12 cellular contexts compared by ENCODE assay signal in the genomic region with DNA sequence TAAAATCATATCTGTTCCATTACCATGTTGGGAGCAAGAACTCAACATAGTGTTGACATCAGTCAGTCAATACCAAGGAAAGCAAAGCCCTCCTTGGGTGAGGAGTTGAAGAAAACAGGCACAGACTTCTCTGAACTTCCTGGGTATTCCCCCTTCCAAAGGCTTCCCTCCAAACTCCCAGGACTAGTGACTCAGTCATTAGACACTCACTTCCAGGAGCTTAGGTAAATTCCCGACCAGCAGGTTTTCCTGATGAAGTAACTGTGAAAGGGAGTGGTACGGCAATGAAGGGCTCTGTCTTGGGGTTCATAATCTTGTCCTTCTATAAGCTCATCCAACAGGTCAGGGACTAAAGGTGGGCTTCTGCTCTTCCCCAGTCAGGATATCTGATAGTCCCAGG.
DNase-seq lines count a peak whose midpoint lies in the region; ATAC-seq and TF ChIP-seq lines count a peak whose summit lies in the region.
"Had no signal": no experiment of that assay in that cellular context is flagged by ENCODE, and none has a peak within 500 bp of the region (broad histone marks: within the 10 kb centered on the region; RNA-seq: fewer than 3 reads in every experiment).

No MANE protein-coding gene starts in this region.

- TF ChIP-seq CTCF in RWPE2 (IDR thresholded peaks at IDR 0.05; ENCODE audit: poor library complexity, severe bottlenecking): no peak
- no peak for TF ChIP-seq CTCF in fibroblast of pulmonary artery (IDR thresholded peaks at IDR 0.05; ENCODE audit: low read length, missing control alignments)
- no peak for TF ChIP-seq CTCF in A673 (conservative IDR thresholded peaks at IDR 0.05; ENCODE audit: low read depth, low read length)

- no peaks in the 10 kb centered on the region for H3K4me1 Mint-ChIP-seq in activated CD4-positive, alpha-beta T cell treated with anti-CD3 and anti-CD28 coated beads, Interleukin-2, amount 10 ng/mL, durations not matched to agents 7 days and 5 days

- H3K27me3 Mint-ChIP-seq in activated CD4-positive, alpha-beta T cell treated with anti-CD3 and anti-CD28 coated beads, Interleukin-2, amount 10 ng/mL, durations not matched to agents 7 days and 5 days: peaks cover 2% of the 10 kb centered on the region

- peaks cover 31% of the 10 kb centered on the region for H3K4me1 ChIP-seq in RWPE2 (ENCODE audit: insufficient read depth, poor library complexity, severe bottlenecking)
- no peaks in the 10 kb centered on the region for H3K4me1 ChIP-seq in A673 (ENCODE audit: insufficient read depth, low read length, poor library complexity, severe bottlenecking)

- POLR2A ChIA-PET in HEK293T (lab: Yijun Ruan, JAX) (no interaction called here), A673 (lab: Charles Lee; ENCODE audit: low non-redundant PET) (no interaction called here)
- POLR2A ChIA-PET in activated CD4-positive, alpha-beta T cell treated with anti-CD3 and anti-CD28 coated beads, Interleukin-2, amount 10 ng/mL, durations not matched to agents 7 days and 5 days (lab: Charles Lee): no interaction called here

- no TSS peak for BruUV-seq in A673 (replicated peaks; lab: Mats Ljungman, UMichigan)

- DNase-seq in HCEC 1CT: peak; percentile 2
- DNase-seq in RWPE2 (ENCODE audit: low spot score): no peak
- peak; percentile 38 for DNase-seq in fibroblast of pulmonary artery (ENCODE audit: low read depth)
- peak; percentile 5 for DNase-seq in pulmonary artery endothelial cell (ENCODE audit: low read depth, low spot score)
- DNase-seq in HEK293T (ENCODE audit: extremely low spot score): no peak
- no peak for DNase-seq in activated CD4-positive, alpha-beta T cell treated with anti-CD3 and anti-CD28 coated beads, Interleukin-2, amount 10 ng/mL, durations not matched to agents 7 days and 5 days
- DNase-seq in A673 (ENCODE audit: low spot score): no peak
- no peak for DNase-seq in NCI-H1092 treated with DMSO at 0.1 percent for 48 hours (lab: John Stamatoyannopoulos, UW)
- DNase-seq: activated T-cell treated with anti-CD3 and anti-CD28 coated beads, Interleukin-2, amount 50 U/mL, for 24 hours; CD4-positive, alpha-beta T cell; glutamatergic neuron; NCI-H1417 treated with DMSO at 0.1 percent for 48 hours had no signal

- peak; percentile 95 for ATAC-seq in RWPE2 (ENCODE audit: low read depth)

- H3K27ac ChIP-seq in RWPE2 (ENCODE audit: poor library complexity, severe bottlenecking) (peak overlapping the region; percentile 42), A673 (ENCODE audit: low read depth, low read length, poor library complexity, severe bottlenecking) (no peak overlapping the region)

- no peak overlapping the region for H3K4me3 Mint-ChIP-seq in activated CD4-positive, alpha-beta T cell treated with anti-CD3 and anti-CD28 coated beads, Interleukin-2, amount 10 ng/mL, durations not matched to agents 7 days and 5 days
- H3K4me3 Mint-ChIP-seq: activated T-cell treated with anti-CD3 and anti-CD28 coated beads, Interleukin-2, amount 50 U/mL, for 24 hours; CD4-positive, alpha-beta T cell had no signal

- H3K36me3 Mint-ChIP-seq in activated CD4-positive, alpha-beta T cell treated with anti-CD3 and anti-CD28 coated beads, Interleukin-2, amount 10 ng/mL, durations not matched to agents 7 days and 5 days (ENCODE audit: low read depth): no peaks in the 10 kb centered on the region

- H3K9me3 Mint-ChIP-seq in activated CD4-positive, alpha-beta T cell treated with anti-CD3 and anti-CD28 coated beads, Interleukin-2, amount 10 ng/mL, durations not matched to agents 7 days and 5 days: no peaks in the 10 kb centered on the region
- H3K9me3 Mint-ChIP-seq: activated T-cell treated with anti-CD3 and anti-CD28 coated beads, Interleukin-2, amount 50 U/mL, for 24 hours; CD4-positive, alpha-beta T cell had no signal

- CTCF ChIA-PET in HEK293T (lab: Yijun Ruan, JAX) (no interaction called here), A673 (lab: Charles Lee) (no interaction called here)
- CTCF ChIA-PET in activated CD4-positive, alpha-beta T cell treated with anti-CD3 and anti-CD28 coated beads, Interleukin-2, amount 10 ng/mL, durations not matched to agents 7 days and 5 days (lab: Charles Lee): interaction anchor here (0.7 kb wide), 1 partner anchor 11 kb away, joined by 3 read pairs; no protein-coding TSS in a partner anchor

- no peaks in the 10 kb centered on the region for H3K27me3 ChIP-seq in RWPE2 (ENCODE audit: insufficient read depth, poor library complexity, severe bottlenecking)
- no peaks in the 10 kb centered on the region for H3K27me3 ChIP-seq in A673 (replicated peaks; ENCODE audit: insufficient read depth, low read depth, low read length, poor library complexity)

- no peak overlapping the region for H3K27ac Mint-ChIP-seq in activated CD4-positive, alpha-beta T cell treated with anti-CD3 and anti-CD28 coated beads, Interleukin-2, amount 10 ng/mL, durations not matched to agents 7 days and 5 days
- H3K27ac Mint-ChIP-seq: activated T-cell treated with anti-CD3 and anti-CD28 coated beads, Interleukin-2, amount 50 U/mL, for 24 hours; CD4-positive, alpha-beta T cell had no signal

- no peak overlapping the region for H3K4me3 ChIP-seq in RWPE2 (ENCODE audit: severe bottlenecking)
- no peak overlapping the region for H3K4me3 ChIP-seq in fibroblast of pulmonary artery (replicated peaks; ENCODE audit: low read depth, low read length)
- no peak overlapping the region for H3K4me3 ChIP-seq in A673 (ENCODE audit: low read depth, low read length, poor library complexity, severe bottlenecking)

- H3K9me3 ChIP-seq in RWPE2 (ENCODE audit: severe bottlenecking): no peaks in the 10 kb centered on the region
- H3K9me3 ChIP-seq in A673 (ENCODE audit: low read depth, low read length, poor library complexity, severe bottlenecking): no peaks in the 10 kb centered on the region

- no peaks in the 10 kb centered on the region for H3K36me3 ChIP-seq in RWPE2 (ENCODE audit: low read depth)
- H3K36me3 ChIP-seq in A673 (ENCODE audit: insufficient read depth, low read length, poor library complexity, severe bottlenecking): no peaks in the 10 kb centered on the region

- intact Hi-C loops in A673 (cut with micrococcal nuclease; ENCODE audit: unreplicated experiment): no loop called here

TF ChIP-seq in HEK293T, 16 proteins besides CTCF, POLR2A, EP300 and RAD21:
- TF ChIP-seq FOXM1 (IDR thresholded peaks at IDR 0.05; ENCODE audit: borderline replicate concordance) (no peak), LEF1 (IDR thresholded peaks at IDR 0.05; ENCODE audit: borderline replicate concordance) (no peak), ARNT (IDR thresholded peaks at IDR 0.05) (no peak), TARDBP (IDR thresholded peaks at IDR 0.05) (no peak), SP1 (IDR thresholded peaks at IDR 0.05) (no peak), L3MBTL2 (conservative IDR thresholded peaks at IDR 0.05) (no peak), ZNF384 (IDR thresholded peaks at IDR 0.05) (no peak), CTBP1 (IDR thresholded peaks at IDR 0.05; ENCODE audit: borderline replicate concordance) (no peak), BHLHE40 (IDR thresholded peaks at IDR 0.05; ENCODE audit: borderline replicate concordance) (no peak)

Comparison
In these comparisons a context has a peak if more than half of its experiments do, and no peak if none do; other contexts are left out.
1. DNase-seq: peak in HCEC 1CT (single experiment), fibroblast of pulmonary artery (single experiment) and pulmonary artery endothelial cell (single experiment); none in RWPE2 (single experiment), HEK293T (single experiment), activated CD4-positive, alpha-beta T cell treated with anti-CD3 and anti-CD28 coated beads, Interleukin-2, amount 10 ng/mL, durations not matched to agents 7 days and 5 days (single experiment), A673 (single experiment) and NCI-H1092 treated with DMSO at 0.1 percent for 48 hours (single experiment).